ENCODE assay signal across 14 cellular contexts in the genomic region with DNA sequence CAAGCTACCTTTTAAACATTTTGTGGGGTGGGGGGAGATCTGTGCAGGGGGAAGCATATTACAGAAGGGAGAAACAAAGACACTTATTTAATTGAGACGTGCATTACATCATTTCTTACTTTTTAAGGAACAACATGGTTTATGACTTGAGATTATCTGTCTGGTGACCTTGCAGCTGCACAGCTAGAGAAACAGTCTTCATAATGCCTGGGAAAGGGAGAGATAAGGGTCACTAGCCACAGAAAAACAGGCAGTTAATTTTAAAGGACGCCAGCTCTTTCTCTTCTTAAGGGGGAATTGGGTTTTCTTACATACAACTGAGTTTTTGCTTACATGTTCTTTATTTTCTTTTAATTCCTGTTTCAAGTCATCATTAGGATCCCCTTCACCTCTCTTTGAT.
"Had no signal": no experiment of that assay in that cellular context is flagged by ENCODE, and none has a peak within 500 bp of the region (broad histone marks: within the 10 kb centered on the region; RNA-seq: fewer than 3 reads in every experiment).

No MANE protein-coding gene starts in this region.

- DNase-seq: activated CD4-positive, alpha-beta T cell treated with anti-CD3 and anti-CD28 coated beads for 4 hours; activated CD8-positive, alpha-beta T cell treated with anti-CD3 and anti-CD28 coated beads, Interleukin-2, amount 10 ng/mL, durations not matched to agents 7 days and 5 days; activated naive CD4-positive, alpha-beta T cell; foreskin fibroblast; left cardiac atrium; natural killer cell; posterior cingulate gyrus; tibial artery; uterus; WERI-Rb-1 had no signal

- H3K4me3 ChIP-seq: ascending aorta, esophagus muscularis mucosa, skin epidermis, tibial artery, uterus had no signal

- H3K36me3 ChIP-seq: ascending aorta, esophagus muscularis mucosa, tibial artery, uterus, WERI-Rb-1 had no signal

- H3K27me3 ChIP-seq: ascending aorta, uterus had no signal

- ATAC-seq: activated CD8-positive, alpha-beta T cell treated with anti-CD3 and anti-CD28 coated beads, Interleukin-2, amount 10 ng/mL, durations not matched to agents 7 days and 5 days; left cardiac atrium; natural killer cell; stimulated activated effector memory CD8-positive, alpha-beta T cell treated with anti-CD3 and anti-CD28 coated beads, Interleukin-12 subunit alpha, Interleukin-12 subunit beta, amount 100 ng/mL, for 72 hours had no signal

- H3K9me3 ChIP-seq: ascending aorta, esophagus muscularis mucosa, tibial artery, uterus had no signal

- H3K27ac ChIP-seq: ascending aorta, esophagus muscularis mucosa, skin epidermis, tibial artery, uterus, WERI-Rb-1 had no signal

- H3K4me1 ChIP-seq: ascending aorta, esophagus muscularis mucosa, tibial artery, uterus had no signal
